1 cellular context compared by ENCODE assay signal in the genomic region with DNA sequence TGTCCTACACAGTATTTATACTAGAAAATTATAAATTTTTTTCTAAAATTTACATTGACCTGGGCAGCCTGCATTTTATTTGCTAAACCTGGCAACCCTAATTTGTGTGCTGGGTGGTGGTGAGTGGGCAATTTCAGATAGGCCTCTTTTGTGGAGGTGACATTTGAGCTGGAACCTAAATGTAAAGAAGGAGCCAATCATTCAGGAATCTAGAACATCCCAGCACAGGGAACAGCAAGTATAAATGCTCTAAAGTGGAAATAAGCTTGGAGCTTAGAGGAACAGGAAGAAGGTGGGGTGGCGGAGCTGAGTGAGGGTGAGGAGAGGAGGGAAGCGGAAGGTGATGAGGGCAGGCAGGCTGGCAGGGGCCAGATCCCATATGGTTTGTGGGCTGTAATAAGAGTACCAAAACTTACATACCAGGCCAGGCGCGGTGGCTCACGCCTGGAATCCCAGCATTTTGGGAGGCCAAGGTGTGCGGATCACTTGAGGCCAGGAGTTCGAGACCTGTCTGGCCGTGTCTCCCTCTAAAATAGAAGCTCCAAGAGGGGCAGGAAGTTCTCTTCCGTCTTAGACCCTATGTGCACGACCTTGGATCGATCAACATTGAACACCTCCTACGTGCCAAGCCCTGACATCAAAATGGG.
TF ChIP-seq lines count a peak whose summit lies in the region.

No MANE protein-coding gene starts in this region.

TF ChIP-seq in GM12878, 131 proteins besides CTCF, POLR2A, EP300 and RAD21 (continued from another document):
- peak; percentile 18; the same call in 1 of the 2 replicates for TF ChIP-seq ZBTB40 (IDR thresholded peaks at IDR 0.05; ENCODE audit: borderline replicate concordance)
- TF ChIP-seq ZNF217 (IDR thresholded peaks at IDR 0.05), result peak; percentile 72; the same call in 1 of the 2 replicates
